8 cellular contexts compared by ENCODE assay signal in the genomic region with DNA sequence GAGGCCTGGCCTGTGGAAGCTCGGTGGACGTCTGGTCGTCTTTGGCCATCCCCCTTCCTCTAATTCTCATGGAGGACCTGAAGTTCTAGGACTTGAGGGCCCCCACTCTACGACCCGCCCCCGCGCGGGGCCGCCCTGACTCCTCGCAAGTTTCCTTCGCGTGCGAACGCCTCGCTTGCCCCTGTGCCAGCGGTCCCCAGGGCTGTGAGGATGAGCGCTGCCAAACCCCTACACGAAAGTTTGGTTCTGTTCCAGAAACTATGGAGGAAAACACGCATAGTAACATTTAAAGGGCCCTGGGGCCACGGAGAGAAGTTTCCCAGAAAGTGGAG. TPM values are rescaled to one million over a fixed set of nuclear protein-coding genes. Genes with fewer than 3 reads are reported as not detected.
DNase-seq lines count a peak whose midpoint lies in the region; ATAC-seq and TF ChIP-seq lines count a peak whose summit lies in the region.

No MANE protein-coding gene starts in this region.

- no peaks in the 10 kb centered on the region for H3K36me3 Mint-ChIP-seq in memory B cell

- TF ChIP-seq CTCF in BJ (IDR thresholded peaks at IDR 0.05; ENCODE audit: insufficient read depth, low read depth, low read length), result no peak
- no peak for TF ChIP-seq CTCF in choroid plexus epithelial cell (conservative IDR thresholded peaks at IDR 0.05; ENCODE audit: low read depth, low read length)

- peaks cover 8% of the 10 kb centered on the region for H3K4me1 Mint-ChIP-seq in memory B cell

- WGBS in urinary bladder, result 4% methylated on average over 20 of the region's 20 CpGs

- H3K27me3 Mint-ChIP-seq in memory B cell, result peaks cover 21% of the 10 kb centered on the region

- peak overlapping the region; percentile 64 for H3K4me3 Mint-ChIP-seq in memory B cell

- H3K9me3 Mint-ChIP-seq in memory B cell, result no peaks in the 10 kb centered on the region

- H3K27me3 ChIP-seq in BJ (ENCODE audit: control insufficient read depth, insufficient read depth, low read length), result no peaks in the 10 kb centered on the region

- no peaks in the 10 kb centered on the region for H3K4me1 ChIP-seq in urinary bladder (ENCODE audit: insufficient read depth)

- peak overlapping the region; percentile 59 for H3K27ac ChIP-seq in urinary bladder (ENCODE audit: low read depth)

- ATAC-seq in HG03432 (IDR thresholded peaks at IDR 0.05; ENCODE audit: unreplicated experiment) (peak; percentile 4), memory B cell (ENCODE audit: low read depth) (no peak), GM21576 (IDR thresholded peaks at IDR 0.05; ENCODE audit: unreplicated experiment) (no peak), HG02610 (IDR thresholded peaks at IDR 0.05; ENCODE audit: unreplicated experiment) (no peak)

- CTCF ChIA-PET in BJ (lab: Yijun Ruan, JAX), result interaction anchor here (0.8 to 2.3 kb wide), 3 partner anchors 17 to 73 kb away, joined by 3 to 5 read pairs (median 3); no protein-coding TSS in a partner anchor

- POLR2A ChIA-PET in BJ (lab: Charles Lee), result no interaction called here

- H3K27ac Mint-ChIP-seq in memory B cell, result no peak overlapping the region

- H3K4me3 ChIP-seq in BJ (ENCODE audit: low read depth, low read length) (peak overlapping the region; percentile 76), choroid plexus epithelial cell (ENCODE audit: low read depth, low read length) (peak overlapping the region; percentile 86), urinary bladder (ENCODE audit: low read depth, low read length) (peak overlapping the region; percentile 66)

- DNase-seq in BJ (ENCODE audit: low read depth), result no peak
- no peak for DNase-seq in choroid plexus epithelial cell (ENCODE audit: low read depth)
- DNase-seq in memory B cell (ENCODE audit: low spot score in 2 of 2), result no peak
- no peak for DNase-seq in NCI-H526 treated with DMSO at 0.1 percent for 48 hours (lab: John Stamatoyannopoulos, UW)

- H3K36me3 ChIP-seq in BJ (ENCODE audit: control insufficient read depth, insufficient read depth, low read length) (no peaks in the 10 kb centered on the region), urinary bladder (ENCODE audit: insufficient read depth) (no peaks in the 10 kb centered on the region)

RNA-seq across cellular contexts. Expression of a gene that starts 0.3 kb away (rescaled TPM):
- 99.6 and 190 TPM in 2 replicates for polyA plus RNA-seq in BJ (2011; rRNA removed)
- polyA minus RNA-seq in BJ (2011; rRNA and poly(A)+ RNA removed), result 75.1 and 90.0 TPM in 2 replicates
- 264 TPM for total RNA-seq in urinary bladder
- 79.4 TPM for polyA plus RNA-seq in urinary bladder
